Comparison of ENCODE assay signal across 17 cellular contexts in genomic region chr5:79640571-79641055, GRCh38.
"Had no signal": no experiment of that assay in that cellular context is flagged by ENCODE, and none has a peak within 500 bp of the region (broad histone marks: within the 10 kb centered on the region; RNA-seq: fewer than 3 reads in every experiment).

No MANE protein-coding gene starts in this region.

- H3K4me1 ChIP-seq: body of pancreas, sigmoid colon, upper lobe of left lung had no signal

- H3K4me3 ChIP-seq: body of pancreas, dorsolateral prefrontal cortex, sigmoid colon, spleen, thoracic aorta, upper lobe of left lung had no signal

- ATAC-seq: activated CD4-positive, alpha-beta T cell treated with anti-CD3 and anti-CD28 coated beads for 36 hours; body of pancreas; naive thymus-derived CD8-positive, alpha-beta T cell; stimulated activated naive B cell treated with anti-CD40 and anti-IgM and Interleukin-4, amounts not matched to agents 10 μg/mL and 1 μg/mL and 100 μg/mL, for 72 hours had no signal

- H3K9me3 ChIP-seq: body of pancreas, sigmoid colon, spleen, thoracic aorta, upper lobe of left lung had no signal

- DNase-seq: activated CD4-positive, alpha-beta T cell treated with anti-CD3 and anti-CD28 coated beads for 36 hours; activated CD4-positive, alpha-beta T cell treated with anti-CD3 and anti-CD28 coated beads, Interleukin-2, amount 50 U/mL, for 48 hours; activated gamma-delta T cell treated with Interleukin-2 at 50 U/mL for 16 hours; amniotic stem cell; body of pancreas; caudate nucleus; dorsolateral prefrontal cortex; mesendoderm; naive thymus-derived CD8-positive, alpha-beta T cell; nucleus accumbens; sigmoid colon; spleen; stimulated activated naive B cell treated with anti-CD40 and anti-IgM and Interleukin-4, amounts not matched to agents 10 μg/mL and 1 μg/mL and 100 μg/mL, for 72 hours; T-helper 2 cell; upper lobe of left lung; WERI-Rb-1 had no signal

- H3K27me3 ChIP-seq: body of pancreas, dorsolateral prefrontal cortex, sigmoid colon, spleen, upper lobe of left lung had no signal

- H3K27ac ChIP-seq: body of pancreas, dorsolateral prefrontal cortex, sigmoid colon, spleen, thoracic aorta, upper lobe of left lung, WERI-Rb-1 had no signal
